ENCODE assay signal across 9 cellular contexts in the genomic region with DNA sequence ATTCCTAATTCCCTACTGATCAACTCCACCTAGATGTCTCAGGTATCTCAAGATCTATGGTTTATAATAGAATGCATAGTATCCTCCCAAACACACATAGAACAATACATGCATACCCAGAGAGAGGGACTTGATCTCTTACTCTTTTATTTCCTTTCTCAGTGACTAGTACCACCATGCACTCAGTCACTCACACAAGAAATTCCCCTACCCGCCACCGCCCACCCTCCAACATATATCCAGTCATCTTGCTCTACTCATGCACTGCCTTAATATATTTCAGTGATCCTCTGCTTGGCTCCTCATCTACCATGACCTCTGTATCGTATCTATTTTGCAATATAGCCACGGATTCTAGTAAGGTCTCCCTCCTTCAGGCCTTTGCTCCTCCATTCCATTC.
"Had no signal": no experiment of that assay in that cellular context is flagged by ENCODE, and none has a peak within 500 bp of the region (broad histone marks: within the 10 kb centered on the region; RNA-seq: fewer than 3 reads in every experiment).

No MANE protein-coding gene starts in this region.

- H3K9ac ChIP-seq: GM23248 had no signal

- H2AFZ ChIP-seq: GM23248 had no signal

- H3K4me3 ChIP-seq: GM23248, HAP-1 had no signal

- H3K9me3 ChIP-seq: HAP-1 had no signal

- DNase-seq: GM23248, GOT3, H7, HFFc6, KBM-7 had no signal

- ATAC-seq: HCT116, HepG2 had no signal

- H3K27ac ChIP-seq: GM23248, HL-60 had no signal

- H3K36me3 ChIP-seq: HAP-1 had no signal

- H3K4me1 ChIP-seq: HAP-1 had no signal
